In the genomic region with DNA sequence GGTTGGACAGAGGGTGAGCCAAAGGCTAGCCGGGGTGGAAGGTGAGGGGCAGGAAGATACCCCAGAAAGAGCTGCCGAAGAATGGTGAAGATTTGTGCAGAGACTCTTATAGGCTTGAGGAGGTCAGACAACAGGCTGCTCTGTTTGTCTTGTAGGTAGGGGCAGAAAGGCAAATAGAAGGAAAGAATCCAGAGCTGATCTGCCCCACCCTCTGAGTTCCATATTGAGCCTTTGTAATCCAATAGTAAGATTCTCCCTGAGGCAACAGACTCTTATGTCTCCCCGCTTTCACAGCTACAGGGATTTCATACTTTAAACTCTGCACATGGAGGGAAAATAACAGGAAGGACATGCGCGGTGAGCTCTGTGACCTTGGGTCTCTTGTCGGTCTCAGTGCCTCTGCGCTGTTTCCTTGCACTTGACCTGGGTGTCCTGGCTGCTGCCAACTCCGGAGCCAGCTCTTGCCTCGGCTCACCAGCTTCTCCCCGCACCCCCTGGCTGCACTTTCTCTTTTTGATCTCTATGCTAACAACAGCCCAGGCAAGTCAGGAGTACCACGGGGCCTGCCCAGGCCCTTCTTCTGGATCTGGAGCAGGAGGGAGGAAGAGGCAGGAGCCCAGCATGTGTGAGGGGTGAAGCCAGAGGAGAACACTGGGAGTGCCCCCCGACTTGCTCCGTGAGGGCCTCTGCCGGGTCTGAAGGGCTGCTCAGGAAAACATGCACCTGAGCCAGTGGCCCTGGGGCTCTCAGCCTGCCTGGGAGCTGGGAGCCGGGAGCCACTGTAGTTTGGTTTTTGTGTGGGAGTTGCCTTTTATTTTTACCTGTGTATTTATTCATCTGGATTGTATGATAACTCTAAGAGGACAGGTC, we compare ENCODE assay signal across 13 cellular contexts.
DNase-seq lines count a peak whose midpoint lies in the region; ATAC-seq and TF ChIP-seq lines count a peak whose summit lies in the region.
"Had no signal": no experiment of that assay in that cellular context is flagged by ENCODE, and none has a peak within 500 bp of the region (broad histone marks: within the 10 kb centered on the region; RNA-seq: fewer than 3 reads in every experiment).

No MANE protein-coding gene starts in this region.

- no peaks in the 10 kb centered on the region for H3K9me3 ChIP-seq in suprapubic skin
- H3K9me3 ChIP-seq: ovary had no signal

- TF ChIP-seq CTCF in suprapubic skin (IDR thresholded peaks at IDR 0.05) (no peak), GM20000 (IDR thresholded peaks at IDR 0.05; ENCODE audit: extremely low read depth, missing control alignments) (no peak)

- no peaks in the 10 kb centered on the region for H3K36me3 ChIP-seq in suprapubic skin
- H3K36me3 ChIP-seq: ovary had no signal

- no peaks in the 10 kb centered on the region for H3K27me3 ChIP-seq in suprapubic skin
- H3K27me3 ChIP-seq: ovary had no signal

- ATAC-seq in esophagus mucosa (peak; percentile 26), HG02885 (IDR thresholded peaks at IDR 0.05; ENCODE audit: poor library complexity, unreplicated experiment) (no peak), HG03439 (IDR thresholded peaks at IDR 0.05; ENCODE audit: unreplicated experiment) (no peak)

- WGBS in suprapubic skin = 68% methylated on average over 11 of the region's 15 CpGs

- TF ChIP-seq POLR2A in suprapubic skin (IDR thresholded peaks at IDR 0.05) = no peak

- DNase-seq in NCI-H82 treated with DMSO at 0.1 percent for 48 hours (lab: John Stamatoyannopoulos, UW; ENCODE audit: unreplicated experiment) (peak; percentile 39), lung microvascular endothelial cell (ENCODE audit: low read depth in 2 of 2) (peak; percentile 4 to 41), suprapubic skin (ENCODE audit: low spot score in 2 of 2) (no peak), HEK293T (ENCODE audit: extremely low spot score) (no peak), GM20000 (ENCODE audit: low spot score) (no peak)
- DNase-seq: activated CD4-positive, alpha-beta memory T cell treated with anti-CD3 and anti-CD28 coated beads, Interleukin-2, amount 10 ng/mL, durations not matched to agents 7 days and 5 days; GF-D8; NCI-H1930; NCI-H510A treated with DMSO at 0.1 percent for 48 hours; ovary had no signal

- H3K4me1 ChIP-seq in suprapubic skin = peaks cover 7% of the 10 kb centered on the region

- POLR2A ChIA-PET in HEK293T (lab: Yijun Ruan, JAX) = interaction anchor here (0.8 kb wide), 1 partner anchor 85 kb away, joined by 3 read pairs; the partner anchor contains the start of gene HSPA2

- peak overlapping the region; percentile 39 for H3K27ac ChIP-seq in suprapubic skin
- H3K27ac ChIP-seq: ovary had no signal

- CTCF ChIA-PET in HEK293T (lab: Yijun Ruan, JAX) = interaction anchor here (1.4 to 2.2 kb wide), 2 partner anchors 11 to 13 kb away, joined by 3 to 13 read pairs; no protein-coding TSS in a partner anchor

- H3K4me3 ChIP-seq in suprapubic skin = no peak overlapping the region
- H3K4me3 ChIP-seq: ovary had no signal

- TF ChIP-seq EP300 in suprapubic skin (IDR thresholded peaks at IDR 0.05) = no peak

TF ChIP-seq in HEK293T, 16 proteins besides CTCF, POLR2A, EP300 and RAD21:
- no peak for TF ChIP-seq ELF4 (IDR thresholded peaks at IDR 0.05)
- no peak for TF ChIP-seq FOXM1 (IDR thresholded peaks at IDR 0.05; ENCODE audit: borderline replicate concordance)
- TF ChIP-seq, protein P1, sequence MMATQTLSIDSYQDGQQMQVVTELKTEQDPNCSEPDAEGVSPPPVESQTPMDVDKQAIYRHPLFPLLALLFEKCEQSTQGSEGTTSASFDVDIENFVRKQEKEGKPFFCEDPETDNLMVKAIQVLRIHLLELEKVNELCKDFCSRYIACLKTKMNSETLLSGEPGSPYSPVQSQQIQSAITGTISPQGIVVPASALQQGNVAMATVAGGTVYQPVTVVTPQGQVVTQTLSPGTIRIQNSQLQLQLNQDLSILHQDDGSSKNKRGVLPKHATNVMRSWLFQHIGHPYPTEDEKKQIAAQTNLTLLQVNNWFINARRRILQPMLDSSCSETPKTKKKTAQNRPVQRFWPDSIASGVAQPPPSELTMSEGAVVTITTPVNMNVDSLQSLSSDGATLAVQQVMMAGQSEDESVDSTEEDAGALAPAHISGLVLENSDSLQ (IDR thresholded peaks at IDR 0.05) = no peak
- TF ChIP-seq SUZ12 (IDR thresholded peaks at IDR 0.05) = no peak
- no peak for TF ChIP-seq FOXA1 (IDR thresholded peaks at IDR 0.05)
- no peak for TF ChIP-seq ARNT (IDR thresholded peaks at IDR 0.05)
- no peak for TF ChIP-seq TARDBP (IDR thresholded peaks at IDR 0.05)

Comparison
In these comparisons a context has a peak if more than half of its experiments do, and no peak if none do; other contexts are left out.
1. DNase-seq: peak in NCI-H82 treated with DMSO at 0.1 percent for 48 hours (single experiment) and lung microvascular endothelial cell (2 of 2); none in suprapubic skin (0 of 2), HEK293T (single experiment) and GM20000 (single experiment).